Comparison of ENCODE assay signal across 1 cellular context in the genomic region with DNA sequence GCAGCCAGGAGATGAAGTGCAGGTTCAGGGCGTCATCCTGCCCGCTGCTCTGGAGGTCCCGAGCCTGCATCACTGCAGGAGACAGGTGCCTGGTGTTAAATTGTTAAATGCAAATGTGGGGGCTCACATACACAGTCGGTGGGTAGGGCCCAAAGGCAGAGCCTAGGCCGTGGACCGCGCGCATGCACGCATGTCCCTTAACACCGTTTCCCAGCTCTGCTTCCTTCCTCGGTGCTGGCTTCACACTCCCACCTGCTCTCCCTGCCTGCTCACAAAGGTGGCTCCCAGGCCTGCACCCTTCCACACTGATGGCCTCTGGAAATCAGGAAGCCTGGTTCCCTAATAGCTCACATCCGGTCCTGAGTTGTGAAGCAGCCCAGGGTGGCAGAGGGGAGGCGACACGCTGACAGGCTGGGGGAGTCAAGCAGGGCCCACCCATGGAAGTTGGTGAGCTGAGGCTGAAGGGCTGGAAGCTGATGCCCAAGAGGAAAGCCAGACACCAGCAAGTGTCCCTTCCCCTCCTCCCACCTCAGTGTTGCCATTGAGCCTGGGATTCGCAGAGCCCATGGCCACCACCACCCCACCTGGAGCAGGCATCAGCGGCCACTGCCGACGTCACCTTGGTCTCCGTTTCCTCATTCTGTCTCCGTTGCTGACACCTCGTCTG.
TF ChIP-seq lines count a peak whose summit lies in the region.

No MANE protein-coding gene starts in this region.

TF ChIP-seq in GM23338, 12 proteins besides CTCF, POLR2A, EP300 and RAD21:
- TF ChIP-seq EZH2phosphoT487 (IDR thresholded peaks at IDR 0.05; ENCODE audit: unreplicated experiment), result no peak
- TF ChIP-seq, protein P1, sequence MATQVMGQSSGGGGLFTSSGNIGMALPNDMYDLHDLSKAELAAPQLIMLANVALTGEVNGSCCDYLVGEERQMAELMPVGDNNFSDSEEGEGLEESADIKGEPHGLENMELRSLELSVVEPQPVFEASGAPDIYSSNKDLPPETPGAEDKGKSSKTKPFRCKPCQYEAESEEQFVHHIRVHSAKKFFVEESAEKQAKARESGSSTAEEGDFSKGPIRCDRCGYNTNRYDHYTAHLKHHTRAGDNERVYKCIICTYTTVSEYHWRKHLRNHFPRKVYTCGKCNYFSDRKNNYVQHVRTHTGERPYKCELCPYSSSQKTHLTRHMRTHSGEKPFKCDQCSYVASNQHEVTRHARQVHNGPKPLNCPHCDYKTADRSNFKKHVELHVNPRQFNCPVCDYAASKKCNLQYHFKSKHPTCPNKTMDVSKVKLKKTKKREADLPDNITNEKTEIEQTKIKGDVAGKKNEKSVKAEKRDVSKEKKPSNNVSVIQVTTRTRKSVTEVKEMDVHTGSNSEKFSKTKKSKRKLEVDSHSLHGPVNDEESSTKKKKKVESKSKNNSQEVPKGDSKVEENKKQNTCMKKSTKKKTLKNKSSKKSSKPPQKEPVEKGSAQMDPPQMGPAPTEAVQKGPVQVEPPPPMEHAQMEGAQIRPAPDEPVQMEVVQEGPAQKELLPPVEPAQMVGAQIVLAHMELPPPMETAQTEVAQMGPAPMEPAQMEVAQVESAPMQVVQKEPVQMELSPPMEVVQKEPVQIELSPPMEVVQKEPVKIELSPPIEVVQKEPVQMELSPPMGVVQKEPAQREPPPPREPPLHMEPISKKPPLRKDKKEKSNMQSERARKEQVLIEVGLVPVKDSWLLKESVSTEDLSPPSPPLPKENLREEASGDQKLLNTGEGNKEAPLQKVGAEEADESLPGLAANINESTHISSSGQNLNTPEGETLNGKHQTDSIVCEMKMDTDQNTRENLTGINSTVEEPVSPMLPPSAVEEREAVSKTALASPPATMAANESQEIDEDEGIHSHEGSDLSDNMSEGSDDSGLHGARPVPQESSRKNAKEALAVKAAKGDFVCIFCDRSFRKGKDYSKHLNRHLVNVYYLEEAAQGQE (IDR thresholded peaks at IDR 0.05; ENCODE audit: unreplicated experiment), result no peak
- TF ChIP-seq ZNF114 (CRISPR knock-in tag; IDR thresholded peaks at IDR 0.05), result no peak
- TF ChIP-seq STAT1 (IDR thresholded peaks at IDR 0.05; ENCODE audit: unreplicated experiment), result no peak
- no peak for TF ChIP-seq NANOG (IDR thresholded peaks at IDR 0.05; ENCODE audit: borderline replicate concordance)
- no peak for TF ChIP-seq POLR2AphosphoS5 (IDR thresholded peaks at IDR 0.05; ENCODE audit: low read depth)
